Comparison of ENCODE assay signal across 5 cellular contexts in genomic region chr5:148554621-148555020, GRCh38.
"Had no signal": no experiment of that assay in that cellular context is flagged by ENCODE, and none has a peak within 500 bp of the region (broad histone marks: within the 10 kb centered on the region; RNA-seq: fewer than 3 reads in every experiment).

No MANE protein-coding gene starts in this region.

- ATAC-seq: HepG2, K562 had no signal

- H3K27ac Mint-ChIP-seq: IgD-negative memory B cell had no signal

- H3K4me1 Mint-ChIP-seq: IgD-negative memory B cell had no signal

- H3K9me3 Mint-ChIP-seq: IgD-negative memory B cell had no signal

- DNase-seq: IMR-90, KBM-7 had no signal

- H3K36me3 Mint-ChIP-seq: IgD-negative memory B cell had no signal

- H3K4me3 Mint-ChIP-seq: IgD-negative memory B cell had no signal
